Comparison of ENCODE assay signal across 19 cellular contexts in genomic region chr6:42068872-42069522, GRCh38.
"Had no signal": no experiment of that assay in that cellular context is flagged by ENCODE, and none has a peak within 500 bp of the region (broad histone marks: within the 10 kb centered on the region; RNA-seq: fewer than 3 reads in every experiment).

No MANE protein-coding gene starts in this region.

- H3K27ac ChIP-seq: ascending aorta, breast epithelium, left lung, suprapubic skin, transverse colon had no signal

- H3K27me3 ChIP-seq: ascending aorta, breast epithelium, left lung, suprapubic skin, transverse colon had no signal

- ATAC-seq: activated naive CD8-positive, alpha-beta T cell treated with anti-CD3 and anti-CD28 coated beads, Interleukin-2, amount 50 U/mL, for 24 hours; effector memory CD8-positive, alpha-beta T cell; left lung; stimulated activated naive CD8-positive, alpha-beta T cell treated with anti-CD3 and anti-CD28 coated beads, Interleukin-15, amount 100 ng/mL, for 72 hours had no signal

- DNase-seq: activated CD4-positive, alpha-beta T cell treated with anti-CD3 and anti-CD28 coated beads, Interleukin-2, amount 50 U/mL, for 1 hour; activated CD8-positive, alpha-beta memory T cell treated with anti-CD3 and anti-CD28 coated beads for 24 hours; activated CD8-positive, alpha-beta memory T cell treated with anti-CD3 and anti-CD28 coated beads, Interleukin-2, amount 50 U/mL, for 48 hours; activated effector memory CD4-positive, alpha-beta T cell treated with Interleukin-2 at 50 U/mL for 16 hours; activated naive CD4-positive, alpha-beta T cell treated with anti-CD3 and anti-CD28 coated beads, Interleukin-2, amount 10 ng/mL, durations not matched to agents 7 days and 5 days; activated naive CD8-positive, alpha-beta T cell treated with anti-CD3 and anti-CD28 coated beads, Interleukin-2, amount 50 U/mL, for 24 hours; activated T-cell treated with anti-CD3 and anti-CD28 coated beads, Interleukin-2, amount 50 U/mL, for 48 hours; cerebellar nuclear complex; effector memory CD8-positive, alpha-beta T cell; foreskin fibroblast; left lung; occipital lobe; retina; stimulated activated CD4-positive, alpha-beta T cell treated with anti-CD3 and anti-CD28 coated beads, Interleukin-2, amount 100 ng/mL, for 48 hours; stimulated activated naive CD8-positive, alpha-beta T cell treated with anti-CD3 and anti-CD28 coated beads, Interleukin-15, amount 100 ng/mL, for 72 hours; transverse colon had no signal

- H3K4me1 ChIP-seq: ascending aorta, breast epithelium, left lung, suprapubic skin, transverse colon had no signal

- H3K9me3 ChIP-seq: ascending aorta, breast epithelium, left lung, suprapubic skin, transverse colon had no signal

- H3K4me3 ChIP-seq: ascending aorta, breast epithelium, left lung, suprapubic skin, transverse colon had no signal
